In the genomic region with DNA sequence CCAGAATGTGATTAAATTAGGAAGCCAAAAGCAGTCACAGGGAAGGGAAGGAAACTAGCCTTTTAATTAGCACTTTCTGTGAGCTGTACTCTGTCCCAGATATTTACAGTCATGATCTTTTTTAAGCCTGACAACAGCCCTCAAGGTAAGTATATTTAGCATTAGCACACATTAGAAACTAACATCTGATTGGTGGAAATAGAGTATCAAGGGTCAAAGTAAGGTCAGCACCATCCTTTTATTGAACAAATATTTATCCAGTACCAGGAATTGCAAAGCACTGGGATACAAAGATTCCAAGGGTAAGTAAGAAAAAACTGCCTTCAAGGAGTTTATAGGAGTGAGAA, we compare ENCODE assay signal across 8 cellular contexts. TPM values are rescaled to one million over a fixed set of nuclear protein-coding genes. Genes with fewer than 3 reads are reported as not detected.
DNase-seq lines count a peak whose midpoint lies in the region; ATAC-seq and TF ChIP-seq lines count a peak whose summit lies in the region.

No MANE protein-coding gene starts in this region.

- H3K4me1 ChIP-seq in mesendoderm (ENCODE audit: control insufficient read depth, low read depth, low read length): no peaks in the 10 kb centered on the region

- H3K27me3 ChIP-seq in mesendoderm (ENCODE audit: insufficient read depth, low read length, poor library complexity): no peaks in the 10 kb centered on the region

- peak overlapping the region; percentile 40 for H3K4me2 ChIP-seq in mesendoderm (ENCODE audit: low read length)

- in situ Hi-C loops in astrocyte of the spinal cord (cut with HindIII; ENCODE audit: low sequenced_read_pairs): no loop called here

- peak overlapping the region; percentile 77 for H3K9ac ChIP-seq in mesendoderm (ENCODE audit: low read length)

- TF ChIP-seq CTCF in astrocyte of the spinal cord (IDR thresholded peaks at IDR 0.05; ENCODE audit: low read depth, low read length): no peak

- peak overlapping the region; percentile 85 for H3K56ac ChIP-seq in mesendoderm (ENCODE audit: low read length)

- no peak overlapping the region for H4K8ac ChIP-seq in mesendoderm (ENCODE audit: low read depth, low read length)

- H2BK120ac ChIP-seq in mesendoderm (ENCODE audit: low read depth, low read length): no peak overlapping the region

- peak; percentile 26 for ATAC-seq in GM18909 (IDR thresholded peaks at IDR 0.05; ENCODE audit: poor library complexity, unreplicated experiment)
- peak; percentile 14 for ATAC-seq in HG03108 (IDR thresholded peaks at IDR 0.05; ENCODE audit: unreplicated experiment)
- ATAC-seq in HG02938 (IDR thresholded peaks at IDR 0.05; ENCODE audit: unreplicated experiment): no peak

- no peak overlapping the region for H4K5ac ChIP-seq in mesendoderm (ENCODE audit: low read length)

- no peak overlapping the region for H2BK5ac ChIP-seq in mesendoderm (ENCODE audit: low read length)

- no peak overlapping the region for H3K27ac ChIP-seq in mesendoderm (ENCODE audit: low read depth, low read length)

- intact Hi-C loops in posterior vena cava (cut with DNase I): no loop called here

- H3K36me3 ChIP-seq in mesendoderm (ENCODE audit: control insufficient read depth, insufficient read depth, low read length): no peaks in the 10 kb centered on the region

- H3K4me3 ChIP-seq in astrocyte of the spinal cord (ENCODE audit: low read depth, low read length) (peak overlapping the region; percentile 29), mesendoderm (ENCODE audit: low read length) (no peak overlapping the region)

- H2BK15ac ChIP-seq in mesendoderm (replicated peaks; ENCODE audit: low read depth): no peak overlapping the region

- H2AK5ac ChIP-seq in mesendoderm (ENCODE audit: low read length): no peak overlapping the region

- H3K79me1 ChIP-seq in mesendoderm (ENCODE audit: low read length): no peaks in the 10 kb centered on the region

- no peak overlapping the region for H3K23ac ChIP-seq in mesendoderm (ENCODE audit: low read length)

- no peaks in the 10 kb centered on the region for H3K79me2 ChIP-seq in mesendoderm (ENCODE audit: control insufficient read depth, insufficient read depth, low read length)

- no peak overlapping the region for H3K18ac ChIP-seq in mesendoderm (ENCODE audit: low read length)

- H3K4ac ChIP-seq in mesendoderm (ENCODE audit: low read depth, low read length): no peak overlapping the region

- no peak for DNase-seq in astrocyte of the spinal cord (ENCODE audit: low read depth, low spot score)
- no peak for DNase-seq in mesendoderm
- no peak for DNase-seq in iPS-NIHi7 (ENCODE audit: extremely low spot score)
- DNase-seq in EL: no peak
- no peak for DNase-seq in posterior vena cava (ENCODE audit: low spot score)

RNA-seq across cellular contexts. Expression of a gene that starts 28.2 kb away (rescaled TPM):
- polyA plus RNA-seq in mesendoderm (2013, experiment 1 of 2): 0.55 TPM
- 0.70 TPM for polyA plus RNA-seq in mesendoderm (2013, experiment 2 of 2)
- under 1 TPM; 0.10 to 0.88 TPM for total RNA-seq in posterior vena cava

RNA-seq across cellular contexts. Expression of a gene that starts 38.9 kb away (rescaled TPM):
- 1,460 TPM for polyA plus RNA-seq in mesendoderm (2013, experiment 1 of 2)
- 1,374 TPM for polyA plus RNA-seq in mesendoderm (2013, experiment 2 of 2)
- total RNA-seq in posterior vena cava: 100 to 1,000 TPM; 239 to 283 TPM
